8 cellular contexts compared by ENCODE assay signal in genomic region chr6:151391471-151392428, GRCh38. TPM values are rescaled to one million over a fixed set of nuclear protein-coding genes. Genes with fewer than 3 reads are reported as not detected.
DNase-seq lines count a peak whose midpoint lies in the region; ATAC-seq, FAIRE-seq and TF ChIP-seq lines count a peak whose summit lies in the region.

TSS of gene ZBTB2 (minus strand) at chr6:151391559. CDS start at chr6:151373637, 17,922 bp downstream.

- DNase-seq in GM10248 (ENCODE audit: extremely low spot score) (peak; percentile 70), NCI-H2171 treated with DMSO at 0.1 percent for 48 hours (lab: John Stamatoyannopoulos, UW) (peak; percentile 81), activated B cell treated with CpG ODN at 0.5 μM for 24 hours (no peak), cardiac fibroblast (ENCODE audit: low read depth in 2 of 2) (peak; percentile 75 to 78), spleen (peak; percentile 94)

- no peaks in the 10 kb centered on the region for H3K27me3 ChIP-seq in spleen (replicated peaks in 1 of 7)

- H3K9me3 Mint-ChIP-seq in activated B cell treated with CpG ODN at 0.5 μM for 24 hours, result no peaks in the 10 kb centered on the region

- H3K27ac ChIP-seq in spleen, result peak within 1 kb of the TSS; percentile 98 to 100 (median 99)

- H3K36me3 Mint-ChIP-seq in activated B cell treated with CpG ODN at 0.5 μM for 24 hours (ENCODE audit: low read depth), result peaks cover 9% of the 10 kb centered on the region

- ATAC-seq in HG02623 (IDR thresholded peaks at IDR 0.05; ENCODE audit: unreplicated experiment), result peak; percentile 8
- ATAC-seq in activated B cell treated with CpG ODN at 0.5 μM for 24 hours (ENCODE audit: low read depth), result peak; percentile 2
- ATAC-seq in HG03196 (IDR thresholded peaks at IDR 0.05; ENCODE audit: unreplicated experiment), result no peak

- no peaks in the 10 kb centered on the region for H3K9me3 ChIP-seq in spleen

- peaks cover 0 to 5% (median 0%) of the 10 kb centered on the region in 6 donors for H3K36me3 ChIP-seq in spleen

- H3K4me3 ChIP-seq in cardiac fibroblast (replicated peaks in 1 of 2; ENCODE audit: low read depth in 2 of 2, low read length in 2 of 2) (peak within 1 kb of the TSS; percentile 79 to 80), spleen (peak within 1 kb of the TSS; percentile 82 to 98 (median 92))

- intact Hi-C loops in activated B cell treated with CpG ODN at 0.5 μM for 24 hours (cut with micrococcal nuclease), result loop anchor here (1.0 to 2.0 kb wide), 3 partner anchors 15 to 1825 kb away; partner anchors contain the start of genes FBXO5 and GINM1
- intact Hi-C loops in spleen (cut with DNase I; ENCODE audit: low total_unique reads), result no loop called here

- peaks cover 62% of the 10 kb centered on the region for H3K4me1 Mint-ChIP-seq in activated B cell treated with CpG ODN at 0.5 μM for 24 hours

- peak within 1 kb of the TSS; percentile 96 for H3K27ac Mint-ChIP-seq in activated B cell treated with CpG ODN at 0.5 μM for 24 hours

- TF ChIP-seq CTCF in GM10248 (IDR thresholded peaks at IDR 0.05; ENCODE audit: control extremely low read depth, extremely low read depth, low read depth, missing control alignments), result no peak
- TF ChIP-seq CTCF in activated B cell treated with CpG ODN at 0.5 μM for 24 hours (IDR thresholded peaks at IDR 0.05), result no peak
- no peak for TF ChIP-seq CTCF in cardiac fibroblast (IDR thresholded peaks at IDR 0.05; ENCODE audit: low read depth, low read length)
- TF ChIP-seq CTCF in spleen (IDR thresholded peaks at IDR 0.05 in 8 of 11, conservative IDR thresholded peaks at IDR 0.05 in 3 of 11), result no peak

- POLR2A ChIA-PET in GM10248 (lab: Yijun Ruan, JAX), result no interaction called here
- POLR2A ChIA-PET in activated B cell treated with CpG ODN at 0.5 μM for 24 hours (lab: Charles Lee), result interaction anchor here (1.1 to 2.4 kb wide), 3 partner anchors 18 to 60 kb away, joined by 6 to 38 read pairs (median 7); partner anchors contain the start of gene RMND1

- peak; percentile 17 for FAIRE-seq in islet of Langerhans (lab: Jason Lieb, UNC)

- H3K4me1 ChIP-seq in spleen, result peaks cover 32 to 81% (median 64%) of the 10 kb centered on the region in 6 donors

- WGBS in spleen, 5 donors, result 0 to 1% (median 0%) methylated on average over 11 to 54 of the region's 57 CpGs

- no peaks in the 10 kb centered on the region for H3K27me3 Mint-ChIP-seq in activated B cell treated with CpG ODN at 0.5 μM for 24 hours

- CTCF ChIA-PET in GM10248 (lab: Yijun Ruan, JAX), result interaction anchor here (1.5 to 6.2 kb wide), 2 partner anchors 14 to 22 kb away, joined by 3 to 64 read pairs; no protein-coding TSS in a partner anchor
- CTCF ChIA-PET in activated B cell treated with CpG ODN at 0.5 μM for 24 hours (lab: Charles Lee), result interaction anchor here (1.0 kb wide), 1 partner anchor 14 kb away, joined by 4 read pairs; no protein-coding TSS in a partner anchor

- no peak for TF ChIP-seq POLR2A in spleen (IDR thresholded peaks at IDR 0.05)

- H3K4me3 Mint-ChIP-seq in activated B cell treated with CpG ODN at 0.5 μM for 24 hours, result peak within 1 kb of the TSS; percentile 91

RNA-seq across cellular contexts. Expression of gene ZBTB2, which starts in this region (rescaled TPM):
- 17.3 and 18.0 TPM in 2 replicates for total RNA-seq in activated B cell treated with CpG ODN at 0.5 μM for 24 hours
- total RNA-seq in spleen, result 10 to 100 TPM; 13.2 to 19.1 (median 14.8) TPM
- 10 to 100 TPM; 11.0 to 11.4 (median 11.3) TPM for polyA plus RNA-seq in spleen
